ENCODE assay signal across 1 cellular context in genomic region chr22:20853236-20853660, GRCh38.
TF ChIP-seq lines count a peak whose summit lies in the region.

No MANE protein-coding gene starts in this region.

TF ChIP-seq in K562, 482 proteins besides CTCF, POLR2A, EP300 and RAD21 (continued from another document):
- no peak for TF ChIP-seq ETS1 (conservative IDR thresholded peaks at IDR 0.05; ENCODE audit: control insufficient read depth, low read depth, low read length)
- TF ChIP-seq HMGXB4 (CRISPR knock-in tag; IDR thresholded peaks at IDR 0.05), result peak; percentile 56; the same call in 1 of the 2 replicates
- no peak for TF ChIP-seq DIDO1 (tag; IDR thresholded peaks at IDR 0.05; ENCODE audit: low read depth)
- no peak for TF ChIP-seq PPARD (CRISPR knock-in tag; IDR thresholded peaks at IDR 0.05)
- peak; percentile 3; the same call in 1 of the 2 replicates for TF ChIP-seq MAFK (IDR thresholded peaks at IDR 0.05; ENCODE audit: low read length)
- no peak for TF ChIP-seq FOXP4 (CRISPR knock-in tag; IDR thresholded peaks at IDR 0.05; ENCODE audit: borderline replicate concordance)
- TF ChIP-seq MYC (IDR thresholded peaks at IDR 0.05; ENCODE audit: low read depth, low read length), result 0 out of 2 replicates have a peak, but pooled peaks have one; percentile 48
- no peak for TF ChIP-seq MYC (CRISPR knock-in tag; IDR thresholded peaks at IDR 0.05; ENCODE audit: borderline replicate concordance, low read depth)
- no peak for TF ChIP-seq ZNF780A (CRISPR knock-in tag; IDR thresholded peaks at IDR 0.05)
- TF ChIP-seq MAFF (IDR thresholded peaks at IDR 0.05; ENCODE audit: low read length), result peak; percentile 1; the same call in 1 of the 2 replicates
- TF ChIP-seq VEZF1 (CRISPR knock-in tag; IDR thresholded peaks at IDR 0.05), result no peak
- TF ChIP-seq TBL1XR1 (IDR thresholded peaks at IDR 0.05; ENCODE audit: low read length in 2 of 2), result no peak
- 0 out of 4 replicates have a peak, but pooled peaks of 1 of the 2 experiments have one; percentile 8 for TF ChIP-seq ZMIZ1 (IDR thresholded peaks at IDR 0.05; ENCODE audit: low read depth in 2 of 2, low read length in 2 of 2)
- no peak for TF ChIP-seq ARHGAP35 (IDR thresholded peaks at IDR 0.05; ENCODE audit: partially characterized antibody)
- TF ChIP-seq ETV1 (tag; conservative IDR thresholded peaks at IDR 0.05; ENCODE audit: low read depth), result no peak
- no peak for TF ChIP-seq ATF3 (IDR thresholded peaks at IDR 0.05)
- TF ChIP-seq ATF3 (CRISPR knock-in tag; conservative IDR thresholded peaks at IDR 0.05), result peak; percentile 48; the same call in 1 of the 2 replicates
- TF ChIP-seq DNMT1 (IDR thresholded peaks at IDR 0.05), result no peak
- TF ChIP-seq E2F1 (CRISPR knock-in tag; IDR thresholded peaks at IDR 0.05), result peak; percentile 59; the same call in 1 of the 2 replicates
- TF ChIP-seq ZNF384 (IDR thresholded peaks at IDR 0.05; ENCODE audit: low read depth, low read length), result peak; percentile 72; the same call in 1 of the 2 replicates
- TF ChIP-seq RBBP5 (IDR thresholded peaks at IDR 0.05; ENCODE audit: borderline replicate concordance, insufficient read depth, low read length, poor library complexity, severe bottlenecking), result peak; percentile 62
- peak in 1 of 2 experiments; percentile 82; a peak in 2 of 4 replicates for TF ChIP-seq RCOR1 (IDR thresholded peaks at IDR 0.05; ENCODE audit: borderline replicate concordance in 1 of 2, low read depth in 2 of 2, low read length in 2 of 2)
- peak; percentile 71 for TF ChIP-seq SETDB1 (IDR thresholded peaks at IDR 0.05; ENCODE audit: low read length)
